Comparison of ENCODE assay signal across 1 cellular context in genomic region chr14:96086574-96087077, GRCh38.
TF ChIP-seq lines count a peak whose summit lies in the region.

No MANE protein-coding gene starts in this region.

TF ChIP-seq in SK-N-SH, 30 proteins besides CTCF, POLR2A, EP300 and RAD21 (continued from another document):
- TF ChIP-seq USF1 (IDR thresholded peaks at IDR 0.05; ENCODE audit: borderline replicate concordance, low read depth) (no peak), USF2 (IDR thresholded peaks at IDR 0.05; ENCODE audit: borderline replicate concordance, low read depth, low read length) (no peak)
